18 cellular contexts compared by ENCODE assay signal in genomic region chr17:46773676-46774075, GRCh38. TPM values are rescaled to one million over a fixed set of nuclear protein-coding genes. Genes with fewer than 3 reads are reported as not detected.
"Had no signal": no experiment of that assay in that cellular context is flagged by ENCODE, and none has a peak within 500 bp of the region (broad histone marks: within the 10 kb centered on the region; RNA-seq: fewer than 3 reads in every experiment).

No MANE protein-coding gene starts in this region.

- H3K4me3 Mint-ChIP-seq: activated CD4-positive, alpha-beta memory T cell treated with anti-CD3 and anti-CD28 coated beads, Interleukin-2, amount 10 ng/mL, durations not matched to agents 7 days and 5 days had no signal

- H3K36me3 ChIP-seq: heart left ventricle, tibial nerve, uterus, WERI-Rb-1 had no signal

- H3K4me1 ChIP-seq: uterus had no signal

- H3K27ac Mint-ChIP-seq: activated CD4-positive, alpha-beta memory T cell treated with anti-CD3 and anti-CD28 coated beads, Interleukin-2, amount 10 ng/mL, durations not matched to agents 7 days and 5 days; natural killer cell; stimulated activated naive B cell treated with anti-CD40 and anti-IgM and Interleukin-4, amounts not matched to agents 10 μg/mL and 1 μg/mL and 100 μg/mL, for 72 hours; T-helper 17 cell had no signal

- DNase-seq: activated CD4-positive, alpha-beta memory T cell treated with anti-CD3 and anti-CD28 coated beads, Interleukin-2, amount 10 ng/mL, durations not matched to agents 7 days and 5 days; activated CD4-positive, alpha-beta T cell treated with anti-CD3 and anti-CD28 coated beads for 4 hours; activated gamma-delta T cell treated with Interleukin-2 at 50 U/mL for 16 hours; activated T-cell treated with anti-CD3 and anti-CD28 coated beads, Interleukin-2, amount 50 U/mL, for 48 hours; anterior cingulate cortex; left colon; natural killer cell; nucleus accumbens; stimulated activated CD4-positive, alpha-beta T cell treated with anti-CD3 and anti-CD28 coated beads, Interleukin-15, amount 100 ng/mL, for 24 hours; stimulated activated CD4-positive, alpha-beta T cell treated with anti-CD3 and anti-CD28 coated beads, Interleukin-4, amount 100 ng/mL, for 1 hour; stimulated activated naive B cell treated with anti-CD40 and anti-IgM and Interleukin-4, amounts not matched to agents 10 μg/mL and 1 μg/mL and 100 μg/mL, for 72 hours; substantia nigra; T-helper 17 cell; uterus; WERI-Rb-1 had no signal

- H3K27ac ChIP-seq: heart left ventricle, tibial nerve, uterus, WERI-Rb-1 had no signal

- H3K9me3 ChIP-seq: heart left ventricle, tibial nerve, uterus had no signal

- H3K4me3 ChIP-seq: heart left ventricle, skin epidermis, tibial nerve, uterus had no signal

- ATAC-seq: heart left ventricle; left colon; stimulated activated naive B cell treated with anti-CD40 and anti-IgM and Interleukin-4, amounts not matched to agents 10 μg/mL and 1 μg/mL and 100 μg/mL, for 72 hours; T-helper 17 cell had no signal

- H3K9me3 Mint-ChIP-seq: activated CD4-positive, alpha-beta memory T cell treated with anti-CD3 and anti-CD28 coated beads, Interleukin-2, amount 10 ng/mL, durations not matched to agents 7 days and 5 days; natural killer cell; stimulated activated naive B cell treated with anti-CD40 and anti-IgM and Interleukin-4, amounts not matched to agents 10 μg/mL and 1 μg/mL and 100 μg/mL, for 72 hours had no signal

- H3K36me3 Mint-ChIP-seq: natural killer cell; stimulated activated naive B cell treated with anti-CD40 and anti-IgM and Interleukin-4, amounts not matched to agents 10 μg/mL and 1 μg/mL and 100 μg/mL, for 72 hours had no signal

RNA-seq across cellular contexts. Expression of gene WNT3, which starts 44.8 kb away (rescaled TPM):
- total RNA-seq: activated CD4-positive, alpha-beta memory T cell treated with anti-CD3 and anti-CD28 coated beads, Interleukin-2, amount 10 ng/mL, durations not matched to agents 7 days and 5 days; T-helper 17 cell had no signal
